ENCODE assay signal across 15 cellular contexts in genomic region chr12:53474077-53474476, GRCh38. TPM values are rescaled to one million over a fixed set of nuclear protein-coding genes. Genes with fewer than 3 reads are reported as not detected.
DNase-seq lines count a peak whose midpoint lies in the region; ATAC-seq, FAIRE-seq and TF ChIP-seq lines count a peak whose summit lies in the region.
"Had no signal": no experiment of that assay in that cellular context is flagged by ENCODE, and none has a peak within 500 bp of the region (broad histone marks: within the 10 kb centered on the region; RNA-seq: fewer than 3 reads in every experiment).

No MANE protein-coding gene starts in this region.

- 94% methylated on average over 2 of the region's 2 CpGs for WGBS in HepG2 (ENCODE audit: low lambda C conversion rate)
- WGBS in right lobe of liver (ENCODE audit: insufficient coverage, low coverage, low lambda C conversion rate, missing lambda C conversion rate) = 68% methylated on average over 2 of the region's 2 CpGs
- no CpG with 5 or more reads among the region's 2 CpGs for WGBS in mesodermal cell (ENCODE audit: insufficient coverage in 2 of 2), 2 experiments
- WGBS in pancreas, 2 donors = 51 to 60% methylated on average over 2 of the region's 2 CpGs

- peak overlapping the region; percentile 92 for H3K27ac Mint-ChIP-seq in activated T-helper 17 cell treated with anti-CD3 and anti-CD28 coated beads, Interleukin-2, amount 50 U/mL, for 72 hours

- H2AFZ ChIP-seq in HepG2 (ENCODE audit: low read length) = no peak overlapping the region

- no peaks in the 10 kb centered on the region; the same call in 1 of the 2 replicates for H3K4me1 ChIP-seq in HepG2 (ENCODE audit: insufficient read depth, low read length)
- peaks cover 0 to 3% (median 0%) of the 10 kb centered on the region in 4 donors for H3K4me1 ChIP-seq in right lobe of liver
- peaks cover 5% of the 10 kb centered on the region for H3K4me1 ChIP-seq in mesodermal cell (ENCODE audit: control insufficient read depth, insufficient read depth, low read length, poor library complexity, severe bottlenecking)
- H3K4me1 ChIP-seq in upper lobe of right lung = peaks cover 24% of the 10 kb centered on the region
- peaks cover 12 to 29% (median 16%) of the 10 kb centered on the region in 3 donors for H3K4me1 ChIP-seq in pancreas

- no peaks in the 10 kb centered on the region for H3K27me3 ChIP-seq in HepG2 (ENCODE audit: control insufficient read depth in 1 of 2, insufficient read depth in 2 of 2, low read length in 2 of 2)
- H3K27me3 ChIP-seq in right lobe of liver = no peaks in the 10 kb centered on the region
- no peaks in the 10 kb centered on the region for H3K27me3 ChIP-seq in upper lobe of right lung
- no peaks in the 10 kb centered on the region for H3K27me3 ChIP-seq in pancreas
- H3K27me3 ChIP-seq: vagina had no signal

- H3K27ac ChIP-seq in HepG2 (ENCODE audit: extremely low read length, insufficient read depth, low read length) (no peak overlapping the region), right lobe of liver (no peak overlapping the region), mesodermal cell (ENCODE audit: low read depth, low read length, severe bottlenecking) (peak overlapping the region; percentile 3), upper lobe of right lung (peak overlapping the region; percentile 17), pancreas (peak overlapping the region in 1 of 4 donors; percentile 13)
- H3K27ac ChIP-seq: vagina had no signal

- H3K4me3 Mint-ChIP-seq in activated T-helper 17 cell treated with anti-CD3 and anti-CD28 coated beads, Interleukin-2, amount 50 U/mL, for 72 hours = peak overlapping the region; percentile 75

- H3K9ac ChIP-seq in HepG2 (ENCODE audit: insufficient read depth, low read depth, low read length) = no peak overlapping the region

- peaks cover 48% of the 10 kb centered on the region for H3K4me1 Mint-ChIP-seq in activated T-helper 17 cell treated with anti-CD3 and anti-CD28 coated beads, Interleukin-2, amount 50 U/mL, for 72 hours

- no peaks in the 10 kb centered on the region for H3K27me3 Mint-ChIP-seq in activated T-helper 17 cell treated with anti-CD3 and anti-CD28 coated beads, Interleukin-2, amount 50 U/mL, for 72 hours

- no peaks in the 10 kb centered on the region for H3K9me3 Mint-ChIP-seq in activated T-helper 17 cell treated with anti-CD3 and anti-CD28 coated beads, Interleukin-2, amount 50 U/mL, for 72 hours

- H3K4me3 ChIP-seq in HepG2 (replicated peaks in 1 of 3; ENCODE audit: insufficient read depth in 1 of 3, low read depth in 2 of 3, low read length in 3 of 3) (no peak overlapping the region), right lobe of liver (no peak overlapping the region), mesodermal cell (ENCODE audit: extremely low read depth, insufficient read depth, low read length, poor library complexity, severe bottlenecking) (no peak overlapping the region), upper lobe of right lung (no peak overlapping the region), pancreas (no peak overlapping the region)
- H3K4me3 ChIP-seq: vagina had no signal

- H4K20me1 ChIP-seq in HepG2 (ENCODE audit: insufficient read depth, low read length) = peaks cover 39% of the 10 kb centered on the region

- intact Hi-C loops in HepG2 (cut with micrococcal nuclease; ENCODE audit: unreplicated experiment) = loop anchor here (5.0 kb wide), 1 partner anchor 33 kb away; the partner anchor contains the start of gene NPFF
- intact Hi-C loops in right lobe of liver (cut with DNase I) = no loop called here
- intact Hi-C loops in upper lobe of right lung (cut with DNase I) = no loop called here
- intact Hi-C loops in pancreas (cut with DNase I) = no loop called here

- TSS peak; percentile 10 for BruUV-seq in HepG2 (replicated peaks; lab: Mats Ljungman, UMichigan)

- CTCF ChIA-PET in HepG2 (lab: Yijun Ruan, JAX; ENCODE audit: low intra/inter-chr PET ratio, low total read pairs) = no interaction called here

- H3K79me2 ChIP-seq in HepG2 (ENCODE audit: insufficient read depth, low read length) = peaks cover 26% of the 10 kb centered on the region

- no peak for DNase-seq in HepG2 (ENCODE audit: low spot score)
- no peak for DNase-seq in right lobe of liver
- DNase-seq in upper lobe of right lung = no peak
- DNase-seq in pancreas = no peak
- no peak for DNase-seq in activated CD4-positive, CD25-positive, alpha-beta regulatory T cell (lab: John Stamatoyannopoulos, UW)
- DNase-seq: foreskin fibroblast; mesendoderm; NCI-H1436 treated with DMSO at 0.1 percent for 48 hours; NCI-H748 treated with DMSO at 0.1 percent for 48 hours; stimulated activated CD4-positive, alpha-beta T cell treated with anti-CD3 and anti-CD28 coated beads, Interleukin-1b, Interleukin-23, amount 100 ng/mL, for 48 hours had no signal

- TF ChIP-seq POLR2A in HepG2 (IDR thresholded peaks at IDR 0.05; ENCODE audit: insufficient read depth in 1 of 2, low read depth in 2 of 2, low read length in 2 of 2) (no peak), right lobe of liver (IDR thresholded peaks at IDR 0.05) (no peak)

- peaks cover 47 to 94% of the 10 kb centered on the region in 2 experiments for H3K36me3 ChIP-seq in HepG2 (replicated peaks in 1 of 2; ENCODE audit: control insufficient read depth in 1 of 2, insufficient read depth in 2 of 2, low read length in 2 of 2)
- peaks cover 14 to 99% (median 57%) of the 10 kb centered on the region in 4 donors for H3K36me3 ChIP-seq in right lobe of liver
- peaks cover 99% of the 10 kb centered on the region for H3K36me3 ChIP-seq in mesodermal cell (ENCODE audit: control insufficient read depth, insufficient read depth, low read length)
- peaks cover 100% of the 10 kb centered on the region for H3K36me3 ChIP-seq in upper lobe of right lung
- H3K36me3 ChIP-seq in pancreas = peaks cover 18 to 90% (median 35%) of the 10 kb centered on the region in 3 donors

- TF ChIP-seq RAD21 in HepG2 (CRISPR knock-in tag; IDR thresholded peaks at IDR 0.05) = no peak

- POLR2A ChIA-PET in HepG2 (lab: Yijun Ruan, JAX) = interaction anchor here (1.3 to 2.1 kb wide), 5 partner anchors 8 to 33 kb away, joined by 4 to 10 read pairs (median 5); partner anchors contain the start of gene TARBP2

- no peak for TF ChIP-seq EP300 in HepG2 (IDR thresholded peaks at IDR 0.05; ENCODE audit: low read depth in 2 of 2, low read length in 2 of 2)
- no peak for TF ChIP-seq EP300 in HepG2 (CRISPR knock-in tag; IDR thresholded peaks at IDR 0.05; ENCODE audit: borderline replicate concordance)

- H3K9me3 ChIP-seq in HepG2 (ENCODE audit: low read length) (no peaks in the 10 kb centered on the region), right lobe of liver (no peaks in the 10 kb centered on the region), mesodermal cell (ENCODE audit: control insufficient read depth, low read length) (no peaks in the 10 kb centered on the region), upper lobe of right lung (no peaks in the 10 kb centered on the region), pancreas (no peaks in the 10 kb centered on the region)
- H3K9me3 ChIP-seq: vagina had no signal

- in situ Hi-C loops in HepG2 (cut with HindIII; ENCODE audit: extremely low pct_ligation_motif_present, low pct_unique_long_range_greater_than_20kb) = no loop called here

- peaks cover 100% of the 10 kb centered on the region for H3K36me3 Mint-ChIP-seq in activated T-helper 17 cell treated with anti-CD3 and anti-CD28 coated beads, Interleukin-2, amount 50 U/mL, for 72 hours (ENCODE audit: low read depth)

- TF ChIP-seq CTCF in HepG2 (CRISPR knock-in tag; IDR thresholded peaks at IDR 0.05) (no peak), right lobe of liver (IDR thresholded peaks at IDR 0.05) (no peak), upper lobe of right lung (IDR thresholded peaks at IDR 0.05) (no peak), pancreas (IDR thresholded peaks at IDR 0.05) (no peak)

- ATAC-seq in HepG2 (no peak), right lobe of liver (no peak), upper lobe of right lung (no peak), pancreas (no peak), HG02870 (IDR thresholded peaks at IDR 0.05; ENCODE audit: unreplicated experiment) (no peak)
- peak; percentile 65 for ATAC-seq in activated T-helper 17 cell treated with anti-CD3 and anti-CD28 coated beads, Interleukin-2, amount 50 U/mL, for 72 hours (replicated peaks)

- FAIRE-seq in HepG2 (lab: Jason Lieb, UNC) (no peak), pancreas (lab: Jason Lieb, UNC) (no peak)

- no peak overlapping the region for H3K4me2 ChIP-seq in HepG2 (ENCODE audit: low read depth, low read length)

RNA-seq across cellular contexts. Expression of gene PCBP2, which starts 22.2 kb away (rescaled TPM):
- 154 and 265 TPM in 2 replicates for total RNA-seq in HepG2 (2016; rRNA removed; fragmentation: Illumina TruSeq; extraction: Trizol)
- 156 and 172 TPM in 2 replicates for total RNA-seq in HepG2 (2016; cell fraction: cytosol; rRNA removed; fragmentation: Illumina TruSeq; extraction: Trizol; ENCODE audit: low read depth)
- total RNA-seq in HepG2 (2016; cell fraction: insoluble cytoplasmic fraction; rRNA removed; fragmentation: Illumina TruSeq; extraction: Trizol) = 132 and 265 TPM in 2 replicates
- 447 and 497 TPM in 2 replicates for total RNA-seq in HepG2 (2016; cell fraction: membrane; rRNA removed; fragmentation: Illumina TruSeq; extraction: Trizol)
- 279 and 306 TPM in 2 replicates for total RNA-seq in HepG2 (2016; cell fraction: nucleus; rRNA removed; fragmentation: Illumina TruSeq; extraction: Trizol)
- 345 and 390 TPM in 2 replicates for polyA plus RNA-seq in HepG2 (2011; rRNA removed)
- polyA plus RNA-seq in HepG2 (2011; cell fraction: cytosol; rRNA removed) = 323 and 364 TPM in 2 replicates
- polyA plus RNA-seq in HepG2 (2011; cell fraction: nucleus; rRNA removed) = 477 and 513 TPM in 2 replicates
- 786 and 1,014 TPM in 2 replicates for polyA plus RNA-seq in HepG2 (2012)
- 954 and 1,027 TPM in 2 replicates for polyA plus RNA-seq in HepG2 (2016; cell fraction: cytosol; fragmentation: Illumina TruSeq; extraction: Trizol; ENCODE audit: low read depth)
- polyA plus RNA-seq in HepG2 (2016; cell fraction: insoluble cytoplasmic fraction; fragmentation: Illumina TruSeq; extraction: Trizol; ENCODE audit: low read depth) = 599 and 702 TPM in 2 replicates
- polyA plus RNA-seq in HepG2 (2016; cell fraction: membrane; fragmentation: Illumina TruSeq; extraction: Trizol; ENCODE audit: low read depth) = 1,162 and 1,386 TPM in 2 replicates
- polyA plus RNA-seq in HepG2 (2016; cell fraction: nucleus; fragmentation: Illumina TruSeq; extraction: Trizol; ENCODE audit: insufficient read depth, low read depth) = 670 and 689 TPM in 2 replicates
- polyA minus RNA-seq in HepG2 (2011; rRNA and poly(A)+ RNA removed; ENCODE audit: low replicate concordance) = 709 and 1,043 TPM in 2 replicates
- polyA minus RNA-seq in HepG2 (2011; cell fraction: cytosol; rRNA and poly(A)+ RNA removed) = 515 and 646 TPM in 2 replicates
- 549 and 596 TPM in 2 replicates for polyA minus RNA-seq in HepG2 (2011; cell fraction: nucleus; rRNA and poly(A)+ RNA removed)
- 100 to 1,000 TPM; 254 to 463 (median 347) TPM for total RNA-seq in right lobe of liver
- total RNA-seq in activated T-helper 17 cell treated with anti-CD3 and anti-CD28 coated beads, Interleukin-2, amount 50 U/mL, for 72 hours = 100 to 1,000 TPM; 763 to 862 TPM
- 826 TPM for polyA plus RNA-seq in mesodermal cell (2013, experiment 1 of 2)
- 812 TPM for polyA plus RNA-seq in mesodermal cell (2013, experiment 2 of 2)
- total RNA-seq in upper lobe of right lung = 727 TPM
- 100 to 1,000 TPM; 451 to 608 (median 475) TPM for total RNA-seq in pancreas
- polyA plus RNA-seq in pancreas = 100 to 1,000 TPM; 266 to 403 TPM

RNA-seq across cellular contexts. Expression of gene MAP3K12, which starts 25.2 kb away (rescaled TPM):
- total RNA-seq in HepG2 (2016; rRNA removed; fragmentation: Illumina TruSeq; extraction: Trizol) (0.13 and 0.20 TPM in 2 replicates), right lobe of liver (1 to 10 TPM in 4 of 6 experiments, under 1 TPM in 2; 0.68 to 2.9 (median 1.5) TPM), upper lobe of right lung (22.3 TPM), pancreas (1 to 10 TPM; 2.3 to 9.9 (median 4.1) TPM)
- under 0.01 and 0.10 TPM in 2 replicates for total RNA-seq in HepG2 (2016; cell fraction: cytosol; rRNA removed; fragmentation: Illumina TruSeq; extraction: Trizol; ENCODE audit: low read depth)
- 0.25 and 0.28 TPM in 2 replicates for total RNA-seq in HepG2 (2016; cell fraction: insoluble cytoplasmic fraction; rRNA removed; fragmentation: Illumina TruSeq; extraction: Trizol)
- total RNA-seq in HepG2 (2016; cell fraction: membrane; rRNA removed; fragmentation: Illumina TruSeq; extraction: Trizol) = 0.03 and 0.25 TPM in 2 replicates
- 0.16 and 0.28 TPM in 2 replicates for total RNA-seq in HepG2 (2016; cell fraction: nucleus; rRNA removed; fragmentation: Illumina TruSeq; extraction: Trizol)
- polyA plus RNA-seq in HepG2 (2011; rRNA removed) (1.1 and 1.3 TPM in 2 replicates), pancreas (10 to 100 TPM; 20.3 to 24.9 TPM)
- 0.23 and 0.60 TPM in 2 replicates for polyA plus RNA-seq in HepG2 (2011; cell fraction: cytosol; rRNA removed)
- polyA plus RNA-seq in HepG2 (2011; cell fraction: nucleus; rRNA removed) = 5.5 and 6.6 TPM in 2 replicates
- polyA plus RNA-seq in HepG2 (2012) = 1.9 and 2.3 TPM in 2 replicates
- 0.02 TPM in 1 of 2 replicates, not detected in the other for polyA plus RNA-seq in HepG2 (2016; cell fraction: cytosol; fragmentation: Illumina TruSeq; extraction: Trizol; ENCODE audit: low read depth)
- polyA plus RNA-seq in HepG2 (2016; cell fraction: insoluble cytoplasmic fraction; fragmentation: Illumina TruSeq; extraction: Trizol; ENCODE audit: low read depth) = 0.05 and 0.10 TPM in 2 replicates
- polyA plus RNA-seq in HepG2 (2016; cell fraction: membrane; fragmentation: Illumina TruSeq; extraction: Trizol; ENCODE audit: low read depth) = not detected in 2 replicates
- 0.34 and 1.5 TPM in 2 replicates for polyA plus RNA-seq in HepG2 (2016; cell fraction: nucleus; fragmentation: Illumina TruSeq; extraction: Trizol; ENCODE audit: insufficient read depth, low read depth)
- polyA minus RNA-seq in HepG2 (2011; rRNA and poly(A)+ RNA removed; ENCODE audit: low replicate concordance) = 1.4 and 3.4 TPM in 2 replicates
- polyA minus RNA-seq in HepG2 (2011; cell fraction: cytosol; rRNA and poly(A)+ RNA removed) = 0.26 and 0.49 TPM in 2 replicates
- 1.3 and 1.6 TPM in 2 replicates for polyA minus RNA-seq in HepG2 (2011; cell fraction: nucleus; rRNA and poly(A)+ RNA removed)
- total RNA-seq in activated T-helper 17 cell treated with anti-CD3 and anti-CD28 coated beads, Interleukin-2, amount 50 U/mL, for 72 hours = 10 to 100 TPM; 18.2 to 20.4 TPM
- polyA plus RNA-seq in mesodermal cell (2013, experiment 1 of 2) = 24.9 TPM
- polyA plus RNA-seq in mesodermal cell (2013, experiment 2 of 2) = 22.2 TPM

RNA-seq across cellular contexts. Expression of gene TARBP2, which starts 27.0 kb away (rescaled TPM):
- 39.5 and 55.5 TPM in 2 replicates for total RNA-seq in HepG2 (2016; rRNA removed; fragmentation: Illumina TruSeq; extraction: Trizol)
- total RNA-seq in HepG2 (2016; cell fraction: cytosol; rRNA removed; fragmentation: Illumina TruSeq; extraction: Trizol; ENCODE audit: low read depth) = 73.3 and 74.5 TPM in 2 replicates
- total RNA-seq in HepG2 (2016; cell fraction: insoluble cytoplasmic fraction; rRNA removed; fragmentation: Illumina TruSeq; extraction: Trizol) = 37.9 and 54.0 TPM in 2 replicates
- total RNA-seq in HepG2 (2016; cell fraction: membrane; rRNA removed; fragmentation: Illumina TruSeq; extraction: Trizol) = 79.2 and 87.3 TPM in 2 replicates
- 45.3 and 52.6 TPM in 2 replicates for total RNA-seq in HepG2 (2016; cell fraction: nucleus; rRNA removed; fragmentation: Illumina TruSeq; extraction: Trizol)
- 47.0 and 49.2 TPM in 2 replicates for polyA plus RNA-seq in HepG2 (2011; rRNA removed)
- 34.4 and 52.5 TPM in 2 replicates for polyA plus RNA-seq in HepG2 (2011; cell fraction: cytosol; rRNA removed)
- 186 and 198 TPM in 2 replicates for polyA plus RNA-seq in HepG2 (2011; cell fraction: nucleus; rRNA removed)
- 22.1 and 25.4 TPM in 2 replicates for polyA plus RNA-seq in HepG2 (2012)
- 64.6 and 72.6 TPM in 2 replicates for polyA plus RNA-seq in HepG2 (2016; cell fraction: cytosol; fragmentation: Illumina TruSeq; extraction: Trizol; ENCODE audit: low read depth)
- 32.5 and 37.2 TPM in 2 replicates for polyA plus RNA-seq in HepG2 (2016; cell fraction: insoluble cytoplasmic fraction; fragmentation: Illumina TruSeq; extraction: Trizol; ENCODE audit: low read depth)
- 60.8 and 63.3 TPM in 2 replicates for polyA plus RNA-seq in HepG2 (2016; cell fraction: membrane; fragmentation: Illumina TruSeq; extraction: Trizol; ENCODE audit: low read depth)
- polyA plus RNA-seq in HepG2 (2016; cell fraction: nucleus; fragmentation: Illumina TruSeq; extraction: Trizol; ENCODE audit: insufficient read depth, low read depth) = 85.1 and 85.5 TPM in 2 replicates
- 46.1 and 74.4 TPM in 2 replicates for polyA minus RNA-seq in HepG2 (2011; rRNA and poly(A)+ RNA removed; ENCODE audit: low replicate concordance)
- 11.2 and 16.6 TPM in 2 replicates for polyA minus RNA-seq in HepG2 (2011; cell fraction: cytosol; rRNA and poly(A)+ RNA removed)
- 46.1 and 50.8 TPM in 2 replicates for polyA minus RNA-seq in HepG2 (2011; cell fraction: nucleus; rRNA and poly(A)+ RNA removed)
- 10 to 100 TPM; 15.1 to 20.8 (median 17.8) TPM for total RNA-seq in right lobe of liver
- total RNA-seq in activated T-helper 17 cell treated with anti-CD3 and anti-CD28 coated beads, Interleukin-2, amount 50 U/mL, for 72 hours = 10 to 100 TPM; 21.7 to 44.0 TPM
- 48.7 TPM for polyA plus RNA-seq in mesodermal cell (2013, experiment 1 of 2)
- polyA plus RNA-seq in mesodermal cell (2013, experiment 2 of 2) = 44.7 TPM
- total RNA-seq in upper lobe of right lung = 33.1 TPM
- 10 to 100 TPM; 11.7 to 22.5 (median 15.4) TPM for total RNA-seq in pancreas
- polyA plus RNA-seq in pancreas = 10 to 100 TPM; 43.0 to 50.1 TPM

RNA-seq across cellular contexts. Expression of gene PRR13, which starts 32.5 kb away (rescaled TPM):
- total RNA-seq in HepG2 (2016; rRNA removed; fragmentation: Illumina TruSeq; extraction: Trizol) (102 and 109 TPM in 2 replicates), right lobe of liver (10 to 100 TPM; 35.9 to 91.2 (median 61.0) TPM), upper lobe of right lung (172 TPM), pancreas (10 to 100 TPM; 41.3 to 77.8 (median 62.3) TPM)
- total RNA-seq in HepG2 (2016; cell fraction: cytosol; rRNA removed; fragmentation: Illumina TruSeq; extraction: Trizol; ENCODE audit: low read depth) = 78.3 and 97.6 TPM in 2 replicates
- 99.2 and 114 TPM in 2 replicates for total RNA-seq in HepG2 (2016; cell fraction: insoluble cytoplasmic fraction; rRNA removed; fragmentation: Illumina TruSeq; extraction: Trizol)
- 113 and 134 TPM in 2 replicates for total RNA-seq in HepG2 (2016; cell fraction: membrane; rRNA removed; fragmentation: Illumina TruSeq; extraction: Trizol)
- total RNA-seq in HepG2 (2016; cell fraction: nucleus; rRNA removed; fragmentation: Illumina TruSeq; extraction: Trizol) = 37.8 and 46.1 TPM in 2 replicates
- polyA plus RNA-seq in HepG2 (2011; rRNA removed) (65.0 and 70.4 TPM in 2 replicates), pancreas (100 to 1,000 TPM in 1 of 2 donors, 10 to 100 TPM in 1; 81.1 to 106 TPM)
- polyA plus RNA-seq in HepG2 (2011; cell fraction: cytosol; rRNA removed) = 58.7 and 62.8 TPM in 2 replicates
- 20.0 and 31.0 TPM in 2 replicates for polyA plus RNA-seq in HepG2 (2011; cell fraction: nucleus; rRNA removed)
- 99.5 and 141 TPM in 2 replicates for polyA plus RNA-seq in HepG2 (2012)
- 115 and 156 TPM in 2 replicates for polyA plus RNA-seq in HepG2 (2016; cell fraction: cytosol; fragmentation: Illumina TruSeq; extraction: Trizol; ENCODE audit: low read depth)
- polyA plus RNA-seq in HepG2 (2016; cell fraction: insoluble cytoplasmic fraction; fragmentation: Illumina TruSeq; extraction: Trizol; ENCODE audit: low read depth) = 164 and 180 TPM in 2 replicates
- polyA plus RNA-seq in HepG2 (2016; cell fraction: membrane; fragmentation: Illumina TruSeq; extraction: Trizol; ENCODE audit: low read depth) = 149 and 177 TPM in 2 replicates
- polyA plus RNA-seq in HepG2 (2016; cell fraction: nucleus; fragmentation: Illumina TruSeq; extraction: Trizol; ENCODE audit: insufficient read depth, low read depth) = 113 and 118 TPM in 2 replicates
- 59.9 and 104 TPM in 2 replicates for polyA minus RNA-seq in HepG2 (2011; rRNA and poly(A)+ RNA removed; ENCODE audit: low replicate concordance)
- 20.7 and 32.5 TPM in 2 replicates for polyA minus RNA-seq in HepG2 (2011; cell fraction: cytosol; rRNA and poly(A)+ RNA removed)
- 18.5 and 23.0 TPM in 2 replicates for polyA minus RNA-seq in HepG2 (2011; cell fraction: nucleus; rRNA and poly(A)+ RNA removed)
- 100 to 1,000 TPM; 193 to 216 TPM for total RNA-seq in activated T-helper 17 cell treated with anti-CD3 and anti-CD28 coated beads, Interleukin-2, amount 50 U/mL, for 72 hours
- polyA plus RNA-seq in mesodermal cell (2013, experiment 1 of 2) = 99.2 TPM
- polyA plus RNA-seq in mesodermal cell (2013, experiment 2 of 2) = 98.1 TPM

RNA-seq across cellular contexts. Expression of gene NPFF, which starts 33.2 kb away (rescaled TPM):
- total RNA-seq in HepG2 (2016; rRNA removed; fragmentation: Illumina TruSeq; extraction: Trizol) (0.51 TPM in 1 of 2 replicates, not detected in the other), right lobe of liver (not detected), upper lobe of right lung (not detected), pancreas (not detected)
- total RNA-seq in HepG2 (2016; cell fraction: cytosol; rRNA removed; fragmentation: Illumina TruSeq; extraction: Trizol; ENCODE audit: low read depth) = not detected in 2 replicates
- total RNA-seq in HepG2 (2016; cell fraction: insoluble cytoplasmic fraction; rRNA removed; fragmentation: Illumina TruSeq; extraction: Trizol) = 0.56 TPM in 1 of 2 replicates, not detected in the other
- not detected in 2 replicates for total RNA-seq in HepG2 (2016; cell fraction: membrane; rRNA removed; fragmentation: Illumina TruSeq; extraction: Trizol)
- total RNA-seq in HepG2 (2016; cell fraction: nucleus; rRNA removed; fragmentation: Illumina TruSeq; extraction: Trizol) = not detected in 2 replicates
- polyA plus RNA-seq in HepG2 (2011; rRNA removed) (not detected in 2 replicates), pancreas (under 1 TPM in 1 of 2 donors, not detected in 1; 0.99 TPM)
- polyA plus RNA-seq in HepG2 (2011; cell fraction: cytosol; rRNA removed) = not detected in 2 replicates
- polyA plus RNA-seq in HepG2 (2011; cell fraction: nucleus; rRNA removed) = 0.48 TPM in 1 of 2 replicates, not detected in the other
- 0.41 TPM in 1 of 2 replicates, not detected in the other for polyA plus RNA-seq in HepG2 (2012)
- polyA plus RNA-seq in HepG2 (2016; cell fraction: cytosol; fragmentation: Illumina TruSeq; extraction: Trizol; ENCODE audit: low read depth) = 0.25 TPM in 1 of 2 replicates, not detected in the other
- polyA plus RNA-seq in HepG2 (2016; cell fraction: insoluble cytoplasmic fraction; fragmentation: Illumina TruSeq; extraction: Trizol; ENCODE audit: low read depth) = not detected in 2 replicates
- polyA plus RNA-seq in HepG2 (2016; cell fraction: membrane; fragmentation: Illumina TruSeq; extraction: Trizol; ENCODE audit: low read depth) = not detected in 2 replicates
- polyA plus RNA-seq in HepG2 (2016; cell fraction: nucleus; fragmentation: Illumina TruSeq; extraction: Trizol; ENCODE audit: insufficient read depth, low read depth) = 1.2 TPM in 1 of 2 replicates, not detected in the other
- polyA minus RNA-seq in HepG2 (2011; rRNA and poly(A)+ RNA removed; ENCODE audit: low replicate concordance) = not detected in 2 replicates
- not detected in 2 replicates for polyA minus RNA-seq in HepG2 (2011; cell fraction: cytosol; rRNA and poly(A)+ RNA removed)
- polyA minus RNA-seq in HepG2 (2011; cell fraction: nucleus; rRNA and poly(A)+ RNA removed) = not detected in 2 replicates
- not detected for total RNA-seq in activated T-helper 17 cell treated with anti-CD3 and anti-CD28 coated beads, Interleukin-2, amount 50 U/mL, for 72 hours
- not detected for polyA plus RNA-seq in mesodermal cell (2013, experiment 1 of 2)
- polyA plus RNA-seq in mesodermal cell (2013, experiment 2 of 2) = not detected
- total RNA-seq: Daoy, vagina had no signal

Comparison
In these comparisons a context has a peak if more than half of its experiments do, and no peak if none do; other contexts are left out.
1. H3K27ac ChIP-seq: peak in mesodermal cell (single experiment) and upper lobe of right lung (single experiment); none in HepG2 (single experiment) and right lobe of liver (0 of 3).